Comparison of ENCODE assay signal across 1 cellular context in the genomic region with DNA sequence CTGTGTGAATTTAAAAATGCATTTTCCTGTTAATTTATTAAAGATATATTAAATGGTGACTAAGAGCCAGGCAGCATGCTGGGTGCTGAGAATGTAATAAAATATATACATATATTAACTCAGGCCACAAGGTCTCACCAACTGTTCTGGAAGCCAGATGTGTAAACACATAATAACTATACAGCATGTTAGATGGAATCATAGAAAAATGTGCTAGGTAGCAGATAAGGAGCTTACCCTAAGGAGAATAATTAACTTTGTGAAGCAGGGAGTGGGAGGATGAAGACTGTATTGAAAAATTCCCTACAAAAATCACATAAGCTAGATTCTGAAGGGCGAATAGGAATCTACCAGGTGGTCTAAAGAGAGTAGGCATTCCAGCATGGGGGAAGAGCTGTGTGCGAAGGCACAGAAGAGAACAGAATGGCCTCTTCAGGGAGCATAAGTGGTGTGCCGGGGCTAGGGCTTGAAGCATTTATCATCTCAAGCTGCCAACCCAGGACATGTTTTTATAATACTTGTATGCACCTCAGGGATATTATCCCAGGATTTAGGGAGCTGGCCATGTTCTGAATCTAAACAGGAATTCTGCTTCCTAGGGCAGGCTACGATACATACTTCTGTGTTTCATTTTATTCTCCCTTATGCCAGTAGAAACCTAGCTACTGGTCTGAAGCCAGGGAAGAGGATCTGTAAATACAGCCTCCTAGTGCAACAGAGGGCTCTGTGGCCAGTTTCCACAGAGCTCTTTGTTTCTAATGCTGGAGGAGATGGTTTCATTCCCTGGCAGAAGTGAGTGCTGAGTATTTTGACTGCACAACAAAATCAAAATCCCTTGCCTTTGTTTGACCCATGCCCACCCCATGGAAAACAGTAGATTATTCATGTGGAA.
TF ChIP-seq lines count a peak whose summit lies in the region.

No MANE protein-coding gene starts in this region.

TF ChIP-seq in endothelial cell of umbilical vein, 7 proteins besides CTCF, POLR2A, EP300 and RAD21:
- TF ChIP-seq MYC (IDR thresholded peaks at IDR 0.05; ENCODE audit: low read depth, low read length) (no peak), GATA2 (IDR thresholded peaks at IDR 0.05; ENCODE audit: insufficient read depth, insufficient read length, low read depth, low read length) (no peak), EZH2 (IDR thresholded peaks at IDR 0.05; ENCODE audit: borderline replicate concordance, low read depth, low read length, severe bottlenecking) (no peak), JUN (IDR thresholded peaks at IDR 0.05; ENCODE audit: borderline replicate concordance, insufficient read depth, insufficient read length, low read depth) (no peak), FOS (IDR thresholded peaks at IDR 0.05; ENCODE audit: borderline replicate concordance, insufficient read depth, low read length) (no peak), POLR2AphosphoS5 (IDR thresholded peaks at IDR 0.05; ENCODE audit: insufficient read depth, low read depth, low read length) (no peak)
- TF ChIP-seq, protein P1, sequence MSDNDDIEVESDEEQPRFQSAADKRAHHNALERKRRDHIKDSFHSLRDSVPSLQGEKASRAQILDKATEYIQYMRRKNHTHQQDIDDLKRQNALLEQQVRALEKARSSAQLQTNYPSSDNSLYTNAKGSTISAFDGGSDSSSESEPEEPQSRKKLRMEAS (IDR thresholded peaks at IDR 0.05; ENCODE audit: insufficient read depth, insufficient read length), result no peak
